ENCODE assay signal across 8 cellular contexts in genomic region chr10:88565072-88565471, GRCh38. TPM values are rescaled to one million over a fixed set of nuclear protein-coding genes. Genes with fewer than 3 reads are reported as not detected.
DNase-seq lines count a peak whose midpoint lies in the region; ATAC-seq and TF ChIP-seq lines count a peak whose summit lies in the region.

No MANE protein-coding gene starts in this region.

- H3K9me3 ChIP-seq in Panc1 (ENCODE audit: control insufficient read depth, insufficient read depth, low read depth, low read length) (no peaks in the 10 kb centered on the region; the same call in 1 of the 2 replicates), fibroblast of lung (ENCODE audit: control insufficient read depth, insufficient read depth, low read depth, low read length) (no peaks in the 10 kb centered on the region), smooth muscle cell (replicated peaks; ENCODE audit: low read depth) (no peaks in the 10 kb centered on the region), uterus (no peaks in the 10 kb centered on the region)

- H3K27me3 ChIP-seq in Panc1 (ENCODE audit: control insufficient read depth, insufficient read depth, low read length) (no peaks in the 10 kb centered on the region), fibroblast of lung (ENCODE audit: control insufficient read depth, insufficient read depth, low read length) (no peaks in the 10 kb centered on the region), smooth muscle cell (ENCODE audit: low read depth) (peaks cover 8% of the 10 kb centered on the region), uterus (no peaks in the 10 kb centered on the region)

- in situ Hi-C loops in ACHN (cut with HindIII; ENCODE audit: low pct_ligation_motif_present, low pct_unique_long_range_greater_than_20kb, low sequenced_read_pairs), result loop anchor here (25.0 kb wide), 1 partner anchor 703 kb away; the partner anchor contains the start of genes KLLN and PTEN
- in situ Hi-C loops in Panc1 (cut with HindIII; ENCODE audit: low pct_unique_long_range_greater_than_20kb, low sequenced_read_pairs), result no loop called here

- WGBS in smooth muscle cell (ENCODE audit: low lambda C conversion rate), result 13% methylated on average over 1 of the region's 1 CpG

- H3K36me3 ChIP-seq in Panc1 (ENCODE audit: control insufficient read depth, insufficient read depth, low read length) (no peaks in the 10 kb centered on the region), fibroblast of lung (ENCODE audit: control insufficient read depth, insufficient read depth, low read length) (no peaks in the 10 kb centered on the region), smooth muscle cell (ENCODE audit: low read depth) (no peaks in the 10 kb centered on the region), uterus (no peaks in the 10 kb centered on the region)

- CTCF ChIA-PET in Panc1 (lab: Charles Lee), result interaction anchor here (0.8 to 1.2 kb wide), 4 partner anchors 24 to 422 kb away, joined by 3 to 10 read pairs (median 5); no protein-coding TSS in a partner anchor

- peak; percentile 59; the same call in 1 of the 2 replicates for TF ChIP-seq CTCF in Panc1 (IDR thresholded peaks at IDR 0.05)
- peak in 1 of 2 donors; percentile 46 for TF ChIP-seq CTCF in fibroblast of lung (conservative IDR thresholded peaks at IDR 0.05 in 1 of 2, IDR thresholded peaks at IDR 0.05 in 1 of 2; ENCODE audit: low read depth in 1 of 2, low read length in 2 of 2)
- TF ChIP-seq CTCF in smooth muscle cell (IDR thresholded peaks at IDR 0.05; ENCODE audit: borderline replicate concordance, insufficient read depth, poor library complexity, severe bottlenecking), result peak; percentile 50
- TF ChIP-seq CTCF in uterus (IDR thresholded peaks at IDR 0.05), result peak in 1 of 4 experiments; percentile 21

- no peak overlapping the region; the same call in 1 of the 2 replicates for H3K27ac ChIP-seq in Panc1 (ENCODE audit: low read length)
- H3K27ac ChIP-seq in fibroblast of lung (ENCODE audit: insufficient read depth, low read length), result no peak overlapping the region
- no peak overlapping the region for H3K27ac ChIP-seq in smooth muscle cell (ENCODE audit: low read depth)
- no peak overlapping the region for H3K27ac ChIP-seq in uterus

- no peak overlapping the region for H2AFZ ChIP-seq in fibroblast of lung (ENCODE audit: low read length)
- H2AFZ ChIP-seq in smooth muscle cell (ENCODE audit: low read depth), result peak overlapping the region; percentile 56

- no peaks in the 10 kb centered on the region for H3K4me1 ChIP-seq in Panc1 (ENCODE audit: control insufficient read depth, insufficient read depth, low read length)
- no peaks in the 10 kb centered on the region for H3K4me1 ChIP-seq in fibroblast of lung (ENCODE audit: control insufficient read depth, extremely low read depth, insufficient read depth, low read length)
- H3K4me1 ChIP-seq in smooth muscle cell (ENCODE audit: low read depth), result no peaks in the 10 kb centered on the region
- H3K4me1 ChIP-seq in uterus, result no peaks in the 10 kb centered on the region

- H3K9ac ChIP-seq in fibroblast of lung (ENCODE audit: insufficient read depth, low read length) (no peak overlapping the region), smooth muscle cell (ENCODE audit: low read depth) (no peak overlapping the region)

- intact Hi-C loops in Panc1 (cut with micrococcal nuclease; ENCODE audit: unreplicated experiment) (loop anchor here (1.0 to 2.0 kb wide), 2 partner anchors 245 to 368 kb away; no protein-coding TSS in a partner anchor), uterus (cut with DNase I; ENCODE audit: low total_unique reads) (no loop called here)

- H3F3A ChIP-seq in smooth muscle cell (ENCODE audit: low read depth), result no peaks in the 10 kb centered on the region

- ATAC-seq in GM18909 (IDR thresholded peaks at IDR 0.05; ENCODE audit: poor library complexity, unreplicated experiment) (peak; percentile 46), Panc1 (peak; percentile 91)
- ATAC-seq in activated CD4-positive, CD25-positive, alpha-beta regulatory T cell treated with anti-CD3 and anti-CD28 coated beads, Interleukin-2, amount 50 U/mL, for 24 hours, result no peak

- peak; percentile 58 for DNase-seq in ACHN
- DNase-seq in Panc1 (ENCODE audit: low read depth, low spot score), result no peak
- DNase-seq in fibroblast of lung (ENCODE audit: low read depth in 2 of 2), result peak; percentile 37 to 69
- DNase-seq in smooth muscle cell (lab: John Stamatoyannopoulos, UW; ENCODE audit: unreplicated experiment), result no peak
- no peak for DNase-seq in uterus
- no peak for DNase-seq in NCI-H524 treated with DMSO at 0.1 percent for 48 hours (lab: John Stamatoyannopoulos, UW)

- H4K20me1 ChIP-seq in fibroblast of lung (ENCODE audit: control insufficient read depth, extremely low read depth, insufficient read depth, low read length) (no peaks in the 10 kb centered on the region), smooth muscle cell (ENCODE audit: low read depth) (no peaks in the 10 kb centered on the region)

- H3K4me3 ChIP-seq in Panc1 (ENCODE audit: low read depth in 2 of 2, low read length in 2 of 2) (no peak overlapping the region), fibroblast of lung (replicated peaks in 1 of 4; ENCODE audit: control extremely low read depth in 1 of 4, insufficient read depth in 1 of 4, low read depth in 3 of 4, low read length in 4 of 4) (no peak overlapping the region), smooth muscle cell (no peak overlapping the region), uterus (no peak overlapping the region)

- TF ChIP-seq POLR2A in uterus (IDR thresholded peaks at IDR 0.05), result no peak

- BruUV-seq in Panc1 (replicated peaks; lab: Mats Ljungman, UMichigan), result no TSS peak

- POLR2A ChIA-PET in Panc1 (lab: Charles Lee), result no interaction called here

- H3K79me2 ChIP-seq in fibroblast of lung (ENCODE audit: control insufficient read depth, insufficient read depth, low read length), result no peaks in the 10 kb centered on the region
- no peaks in the 10 kb centered on the region for H3K79me2 ChIP-seq in smooth muscle cell (ENCODE audit: low read depth)

- H3K4me2 ChIP-seq in fibroblast of lung (ENCODE audit: extremely low read depth, insufficient read depth, low read length) (no peak overlapping the region), smooth muscle cell (no peak overlapping the region)

RNA-seq across cellular contexts. Expression of gene RNLS, which starts 18.0 kb away (rescaled TPM):
- total RNA-seq in Panc1 (2021; ENCODE audit: unreplicated experiment), result 11.4 TPM
- polyA plus RNA-seq in Panc1 (2012; ENCODE audit: insufficient read length), result 15.2 TPM
- total RNA-seq in fibroblast of lung, result 11.3 and 16.5 TPM in 2 replicates
- 16.2 and 18.4 TPM in 2 replicates for polyA plus RNA-seq in fibroblast of lung
- 11.6 TPM in 2 replicates for polyA plus RNA-seq in fibroblast of lung (2012)
- 4.2 TPM in 1 of 2 replicates, not detected in the other for polyA minus RNA-seq in fibroblast of lung (ENCODE audit: low replicate concordance)
- 11.2 and 17.2 TPM in 2 replicates for total RNA-seq in smooth muscle cell
- polyA plus RNA-seq in smooth muscle cell, result 4.8 and 4.9 TPM in 2 replicates
- 10 to 100 TPM in 3 of 4 donors, 1 to 10 TPM in 1; 8.7 to 19.7 (median 12.9) TPM for total RNA-seq in uterus

RNA-seq across cellular contexts. Expression of gene LIPJ, which starts 21.5 kb away (rescaled TPM):
- total RNA-seq in Panc1 (2021; ENCODE audit: unreplicated experiment), result not detected
- not detected for polyA plus RNA-seq in Panc1 (2012; ENCODE audit: insufficient read length)
- under 0.01 and 0.26 TPM in 2 replicates for total RNA-seq in fibroblast of lung
- polyA plus RNA-seq in fibroblast of lung, result not detected in 2 replicates
- polyA plus RNA-seq in fibroblast of lung (2012), result not detected in 2 replicates
- not detected in 2 replicates for polyA minus RNA-seq in fibroblast of lung (ENCODE audit: low replicate concordance)
- not detected in 2 replicates for total RNA-seq in smooth muscle cell
- not detected in 2 replicates for polyA plus RNA-seq in smooth muscle cell
- 1 to 10 TPM in 1 of 4 donors, under 1 TPM in 2, not detected in 1; 0.48 to 1.2 (median 0.59) TPM for total RNA-seq in uterus

Comparison
In these comparisons a context has a peak if more than half of its experiments do, and no peak if none do; other contexts are left out.
1. DNase-seq: peak in ACHN (single experiment) and fibroblast of lung (2 of 2); none in Panc1 (single experiment), smooth muscle cell (single experiment), uterus (0 of 2) and NCI-H524 treated with DMSO at 0.1 percent for 48 hours (single experiment).
2. ATAC-seq: peak in GM18909 (single experiment) and Panc1 (single experiment); none in activated CD4-positive, CD25-positive, alpha-beta regulatory T cell treated with anti-CD3 and anti-CD28 coated beads, Interleukin-2, amount 50 U/mL, for 24 hours (0 of 2).